Comparison of ENCODE assay signal across 11 cellular contexts in genomic region chr18:51135795-51136194, GRCh38.
DNase-seq lines count a peak whose midpoint lies in the region; ATAC-seq, FAIRE-seq and TF ChIP-seq lines count a peak whose summit lies in the region.
"Had no signal": no experiment of that assay in that cellular context is flagged by ENCODE, and none has a peak within 500 bp of the region (broad histone marks: within the 10 kb centered on the region; RNA-seq: fewer than 3 reads in every experiment).

No MANE protein-coding gene starts in this region.

- no peak for DNase-seq in activated CD8-positive, alpha-beta T cell treated with anti-CD3 and anti-CD28 coated beads for 36 hours
- DNase-seq in activated CD8-positive, alpha-beta T cell treated with anti-CD3 and anti-CD28 coated beads, Interleukin-2, amount 10 ng/mL, durations not matched to agents 7 days and 5 days = no peak
- no peak for DNase-seq in K562 (ENCODE audit: extremely low read depth in 1 of 4, low spot score in 3 of 4)
- no peak for DNase-seq in spleen
- DNase-seq in SIG-M5 (lab: John Stamatoyannopoulos, UW) = no peak
- no peak for DNase-seq in pons (ENCODE audit: low spot score)
- DNase-seq: dorsolateral prefrontal cortex; GOT3; stimulated activated CD4-positive, alpha-beta T cell treated with anti-CD3 and anti-CD28 coated beads, Interleukin-4, amount 100 ng/mL, for 4 hours had no signal

- peaks cover 3% of the 10 kb centered on the region for H3K4me1 Mint-ChIP-seq in activated CD8-positive, alpha-beta T cell treated with anti-CD3 and anti-CD28 coated beads for 36 hours (ENCODE audit: low read depth)
- no peaks in the 10 kb centered on the region for H3K4me1 Mint-ChIP-seq in activated CD8-positive, alpha-beta T cell treated with anti-CD3 and anti-CD28 coated beads, Interleukin-2, amount 10 ng/mL, durations not matched to agents 7 days and 5 days (ENCODE audit: low read depth)

- CTCF ChIA-PET in activated CD8-positive, alpha-beta T cell treated with anti-CD3 and anti-CD28 coated beads for 36 hours (lab: Charles Lee) = interaction anchor here (0.6 to 1.5 kb wide), 8 partner anchors 9 to 152 kb away, joined by 3 to 7 read pairs (median 4); no protein-coding TSS in a partner anchor
- CTCF ChIA-PET in activated CD8-positive, alpha-beta T cell treated with anti-CD3 and anti-CD28 coated beads, Interleukin-2, amount 10 ng/mL, durations not matched to agents 7 days and 5 days (lab: Charles Lee) = interaction anchor here (0.6 to 1.6 kb wide), 3 partner anchors 16 to 30 kb away, joined by 3 to 5 read pairs (median 3); no protein-coding TSS in a partner anchor
- CTCF ChIA-PET in K562 (lab: Yijun Ruan, JAX; ENCODE audit: low intra/inter-chr PET ratio) = no interaction called here

- H3K4me3 Mint-ChIP-seq in activated CD8-positive, alpha-beta T cell treated with anti-CD3 and anti-CD28 coated beads for 36 hours = no peak overlapping the region
- H3K4me3 Mint-ChIP-seq in activated CD8-positive, alpha-beta T cell treated with anti-CD3 and anti-CD28 coated beads, Interleukin-2, amount 10 ng/mL, durations not matched to agents 7 days and 5 days = no peak overlapping the region

- FAIRE-seq in K562 (lab: Jason Lieb, UNC) = no peak

- TF ChIP-seq CTCF in activated CD8-positive, alpha-beta T cell treated with anti-CD3 and anti-CD28 coated beads for 36 hours (IDR thresholded peaks at IDR 0.05) = peak; percentile 50
- peak; percentile 9 to 32 (median 18); a peak in 1 of 6 replicates for TF ChIP-seq CTCF in K562 (IDR thresholded peaks at IDR 0.05 in 2 of 3, conservative IDR thresholded peaks at IDR 0.05 in 1 of 3; ENCODE audit: insufficient read depth in 2 of 3, low read depth in 1 of 3, low read length in 3 of 3)
- peak in 6 of 11 experiments; percentile 14 to 39 (median 36) for TF ChIP-seq CTCF in spleen (IDR thresholded peaks at IDR 0.05 in 8 of 11, conservative IDR thresholded peaks at IDR 0.05 in 3 of 11)

- H3K4me2 ChIP-seq in K562 (ENCODE audit: insufficient read depth, low read length) = no peak overlapping the region

- intact Hi-C loops in activated CD8-positive, alpha-beta T cell treated with anti-CD3 and anti-CD28 coated beads for 36 hours (cut with micrococcal nuclease) = no loop called here
- intact Hi-C loops in K562 (cut with micrococcal nuclease) = no loop called here
- intact Hi-C loops in spleen (cut with DNase I; ENCODE audit: low total_unique reads) = no loop called here

- no TSS peak for BruUV-seq in K562 (replicated peaks; lab: Mats Ljungman, UMichigan)

- H3K27ac ChIP-seq in K562 (ENCODE audit: extremely low read depth, low read depth, low read length) = no peak overlapping the region
- no peak overlapping the region for H3K27ac ChIP-seq in spleen
- H3K27ac ChIP-seq: dorsolateral prefrontal cortex had no signal

- POLR2A ChIA-PET in activated CD8-positive, alpha-beta T cell treated with anti-CD3 and anti-CD28 coated beads for 36 hours (lab: Charles Lee) = interaction anchor here (2.0 kb wide), 1 partner anchor 62 kb away, joined by 5 read pairs; the partner anchor contains the start of gene MEX3C
- POLR2A ChIA-PET in activated CD8-positive, alpha-beta T cell treated with anti-CD3 and anti-CD28 coated beads, Interleukin-2, amount 10 ng/mL, durations not matched to agents 7 days and 5 days (lab: Charles Lee) = no interaction called here
- POLR2A ChIA-PET in K562 (lab: Yijun Ruan, JAX) = interaction anchor here (0.6 to 0.8 kb wide), 2 partner anchors 210 to 779 kb away, joined by 3 to 4 read pairs; no protein-coding TSS in a partner anchor

- no peaks in the 10 kb centered on the region for H4K20me1 ChIP-seq in K562 (replicated peaks; ENCODE audit: control insufficient read depth, insufficient read depth, low read length)

- ATAC-seq in activated CD8-positive, alpha-beta T cell treated with anti-CD3 and anti-CD28 coated beads for 36 hours = peak; percentile 68
- no peak for ATAC-seq in activated CD8-positive, alpha-beta T cell treated with anti-CD3 and anti-CD28 coated beads, Interleukin-2, amount 10 ng/mL, durations not matched to agents 7 days and 5 days
- peak; percentile 53 for ATAC-seq in HG02763 (IDR thresholded peaks at IDR 0.05; ENCODE audit: unreplicated experiment)
- peak; percentile 79 for ATAC-seq in K562
- no peak for ATAC-seq in HG03159 (IDR thresholded peaks at IDR 0.05; ENCODE audit: unreplicated experiment)

- H3K27me3 Mint-ChIP-seq in activated CD8-positive, alpha-beta T cell treated with anti-CD3 and anti-CD28 coated beads for 36 hours = no peaks in the 10 kb centered on the region
- H3K27me3 Mint-ChIP-seq in activated CD8-positive, alpha-beta T cell treated with anti-CD3 and anti-CD28 coated beads, Interleukin-2, amount 10 ng/mL, durations not matched to agents 7 days and 5 days (ENCODE audit: low read depth) = no peaks in the 10 kb centered on the region

- TF ChIP-seq RAD21 in K562 (CRISPR knock-in tag; conservative IDR thresholded peaks at IDR 0.05 in 1 of 2, IDR thresholded peaks at IDR 0.05 in 1 of 2) = peak in 1 of 2 experiments; percentile 14; a peak in 1 of 4 replicates

- no peak for TF ChIP-seq EP300 in K562 (IDR thresholded peaks at IDR 0.05; ENCODE audit: low read length)

- no peak overlapping the region for H3K27ac Mint-ChIP-seq in activated CD8-positive, alpha-beta T cell treated with anti-CD3 and anti-CD28 coated beads for 36 hours
- no peak overlapping the region for H3K27ac Mint-ChIP-seq in activated CD8-positive, alpha-beta T cell treated with anti-CD3 and anti-CD28 coated beads, Interleukin-2, amount 10 ng/mL, durations not matched to agents 7 days and 5 days

- peaks cover 0 to 5% of the 10 kb centered on the region in 2 experiments; a peak in 2 of 5 replicates for H3K4me1 ChIP-seq in K562 (replicated peaks in 1 of 2; ENCODE audit: control insufficient read depth in 2 of 2, insufficient read depth in 2 of 2, low read length in 2 of 2)
- no peaks in the 10 kb centered on the region for H3K4me1 ChIP-seq in spleen

- in situ Hi-C loops in K562 (cut with MboI) = no loop called here

- no peaks in the 10 kb centered on the region for H3K9me1 ChIP-seq in K562 (ENCODE audit: control insufficient read depth, insufficient read depth, low read length)

- WGBS in K562 (ENCODE audit: insufficient coverage, low coverage, missing lambda C conversion rate) = 30% methylated on average over 6 of the region's 6 CpGs
- WGBS in spleen, 5 donors = 78 to 87% (median 84%) methylated on average over 5 to 6 of the region's 6 CpGs

- H3K27me3 ChIP-seq in K562 (ENCODE audit: control insufficient read depth in 2 of 2, insufficient read depth in 2 of 2, low read length in 2 of 2) = peaks cover 0 to 16% of the 10 kb centered on the region in 2 experiments; a peak in 1 of 5 replicates
- H3K27me3 ChIP-seq in spleen (replicated peaks in 1 of 7) = no peaks in the 10 kb centered on the region
- H3K27me3 ChIP-seq: dorsolateral prefrontal cortex had no signal

- H3K9me3 Mint-ChIP-seq in activated CD8-positive, alpha-beta T cell treated with anti-CD3 and anti-CD28 coated beads for 36 hours = no peaks in the 10 kb centered on the region
- H3K9me3 Mint-ChIP-seq in activated CD8-positive, alpha-beta T cell treated with anti-CD3 and anti-CD28 coated beads, Interleukin-2, amount 10 ng/mL, durations not matched to agents 7 days and 5 days (ENCODE audit: insufficient read depth) = no peaks in the 10 kb centered on the region

- no peak for TF ChIP-seq POLR2A in K562 (conservative IDR thresholded peaks at IDR 0.05)
- no peak for TF ChIP-seq POLR2A in spleen (IDR thresholded peaks at IDR 0.05)

- no peaks in the 10 kb centered on the region for H3K36me3 ChIP-seq in K562 (ENCODE audit: control insufficient read depth, insufficient read depth, low read length)
- no peaks in the 10 kb centered on the region for H3K36me3 ChIP-seq in spleen

- H3K4me3 ChIP-seq in K562 (no peak overlapping the region), spleen (no peak overlapping the region)
- H3K4me3 ChIP-seq: dorsolateral prefrontal cortex had no signal

- H3K79me2 ChIP-seq in K562 (ENCODE audit: control insufficient read depth, insufficient read depth, low read length) = no peaks in the 10 kb centered on the region

- no peak overlapping the region for H2AFZ ChIP-seq in K562 (ENCODE audit: low read depth, low read length)

- H3K36me3 Mint-ChIP-seq in activated CD8-positive, alpha-beta T cell treated with anti-CD3 and anti-CD28 coated beads for 36 hours (ENCODE audit: low read depth) = no peaks in the 10 kb centered on the region
- no peaks in the 10 kb centered on the region for H3K36me3 Mint-ChIP-seq in activated CD8-positive, alpha-beta T cell treated with anti-CD3 and anti-CD28 coated beads, Interleukin-2, amount 10 ng/mL, durations not matched to agents 7 days and 5 days (ENCODE audit: low read depth)

- H3K9me3 ChIP-seq in K562 (replicated peaks; ENCODE audit: control insufficient read depth, insufficient read depth, low read depth, low read length) (no peaks in the 10 kb centered on the region), spleen (no peaks in the 10 kb centered on the region)

- H3K9ac ChIP-seq in K562 (ENCODE audit: insufficient read depth in 1 of 2, low read depth in 2 of 2, low read length in 2 of 2) = no peak overlapping the region

TF ChIP-seq in K562, 482 proteins besides CTCF, POLR2A, EP300 and RAD21:
- TF ChIP-seq CBFA2T2 (conservative IDR thresholded peaks at IDR 0.05) (no peak), HEY1 (CRISPR knock-in tag; IDR thresholded peaks at IDR 0.05; ENCODE audit: borderline replicate concordance) (no peak), FIP1L1 (IDR thresholded peaks at IDR 0.05; ENCODE audit: low read depth, low read length, poor library complexity, severe bottlenecking) (no peak), FOXJ3 (CRISPR knock-in tag; IDR thresholded peaks at IDR 0.05) (no peak)

Comparison
In these comparisons a context has a peak if more than half of its experiments do, and no peak if none do; other contexts are left out.
1. ATAC-seq: peak in activated CD8-positive, alpha-beta T cell treated with anti-CD3 and anti-CD28 coated beads for 36 hours (single experiment), HG02763 (single experiment) and K562 (single experiment); none in activated CD8-positive, alpha-beta T cell treated with anti-CD3 and anti-CD28 coated beads, Interleukin-2, amount 10 ng/mL, durations not matched to agents 7 days and 5 days (single experiment) and HG03159 (single experiment).
2. Peak in every context shown above with its lines, with median percentiles within 50 percentile points of each other: CTCF ChIP-seq.